15 cellular contexts compared by ENCODE assay signal in genomic region chr18:59515147-59515546, GRCh38.
"Had no signal": no experiment of that assay in that cellular context is flagged by ENCODE, and none has a peak within 500 bp of the region (broad histone marks: within the 10 kb centered on the region; RNA-seq: fewer than 3 reads in every experiment).

No MANE protein-coding gene starts in this region.

- DNase-seq: activated CD4-positive, alpha-beta memory T cell treated with anti-CD3 and anti-CD28 coated beads for 36 hours; activated CD8-positive, alpha-beta memory T cell treated with anti-CD3 and anti-CD28 coated beads, Interleukin-2, amount 10 ng/mL, durations not matched to agents 7 days and 5 days; activated naive CD4-positive, alpha-beta T cell treated with anti-CD3 and anti-CD28 coated beads, Interleukin-2, amount 10 ng/mL, durations not matched to agents 7 days and 5 days; activated T-cell treated with anti-CD3 and anti-CD28 coated beads, Interleukin-2, amount 50 U/mL, for 24 hours; caudate nucleus; colonic mucosa; foreskin keratinocyte; immature natural killer cell; naive thymus-derived CD4-positive, alpha-beta T cell; spleen; stimulated activated naive CD8-positive, alpha-beta T cell treated with anti-CD3 and anti-CD28 coated beads, Interleukin-15, amount 100 ng/mL, for 72 hours; testis had no signal

- H3K4me1 ChIP-seq: colonic mucosa, foreskin keratinocyte, spleen had no signal

- H3K27me3 ChIP-seq: colonic mucosa, esophagus muscularis mucosa, testis had no signal

- H3K36me3 ChIP-seq: colonic mucosa, esophagus muscularis mucosa, neutrophil, spleen had no signal

- H3K9me3 Mint-ChIP-seq: activated CD4-positive, alpha-beta memory T cell treated with anti-CD3 and anti-CD28 coated beads for 36 hours; activated naive CD4-positive, alpha-beta T cell treated with anti-CD3 and anti-CD28 coated beads, Interleukin-2, amount 10 ng/mL, durations not matched to agents 7 days and 5 days; activated T-cell treated with anti-CD3 and anti-CD28 coated beads, Interleukin-2, amount 50 U/mL, for 24 hours; stimulated activated naive CD8-positive, alpha-beta T cell treated with anti-CD3 and anti-CD28 coated beads, Interleukin-15, amount 100 ng/mL, for 72 hours had no signal

- H3K4me3 Mint-ChIP-seq: activated CD4-positive, alpha-beta memory T cell treated with anti-CD3 and anti-CD28 coated beads for 36 hours; activated CD8-positive, alpha-beta memory T cell treated with anti-CD3 and anti-CD28 coated beads, Interleukin-2, amount 10 ng/mL, durations not matched to agents 7 days and 5 days; activated naive CD4-positive, alpha-beta T cell treated with anti-CD3 and anti-CD28 coated beads, Interleukin-2, amount 10 ng/mL, durations not matched to agents 7 days and 5 days; activated T-cell treated with anti-CD3 and anti-CD28 coated beads, Interleukin-2, amount 50 U/mL, for 24 hours; immature natural killer cell; naive thymus-derived CD4-positive, alpha-beta T cell; stimulated activated naive CD8-positive, alpha-beta T cell treated with anti-CD3 and anti-CD28 coated beads, Interleukin-15, amount 100 ng/mL, for 72 hours had no signal

- H3K27ac ChIP-seq: colonic mucosa, esophagus muscularis mucosa, foreskin keratinocyte, neutrophil, SK-N-MC, spleen, testis had no signal

- H3K36me3 Mint-ChIP-seq: activated CD4-positive, alpha-beta memory T cell treated with anti-CD3 and anti-CD28 coated beads for 36 hours; activated CD8-positive, alpha-beta memory T cell treated with anti-CD3 and anti-CD28 coated beads, Interleukin-2, amount 10 ng/mL, durations not matched to agents 7 days and 5 days; activated naive CD4-positive, alpha-beta T cell treated with anti-CD3 and anti-CD28 coated beads, Interleukin-2, amount 10 ng/mL, durations not matched to agents 7 days and 5 days; immature natural killer cell had no signal

- H3K9me3 ChIP-seq: colonic mucosa, esophagus muscularis mucosa, neutrophil, testis had no signal

- H3K4me3 ChIP-seq: colonic mucosa, esophagus muscularis mucosa, SK-N-MC, spleen, testis had no signal

- H3K4me1 Mint-ChIP-seq: activated CD8-positive, alpha-beta memory T cell treated with anti-CD3 and anti-CD28 coated beads, Interleukin-2, amount 10 ng/mL, durations not matched to agents 7 days and 5 days; activated naive CD4-positive, alpha-beta T cell treated with anti-CD3 and anti-CD28 coated beads, Interleukin-2, amount 10 ng/mL, durations not matched to agents 7 days and 5 days; immature natural killer cell; naive thymus-derived CD4-positive, alpha-beta T cell; stimulated activated naive CD8-positive, alpha-beta T cell treated with anti-CD3 and anti-CD28 coated beads, Interleukin-15, amount 100 ng/mL, for 72 hours had no signal

- H3K27ac Mint-ChIP-seq: activated CD4-positive, alpha-beta memory T cell treated with anti-CD3 and anti-CD28 coated beads for 36 hours; activated CD8-positive, alpha-beta memory T cell treated with anti-CD3 and anti-CD28 coated beads, Interleukin-2, amount 10 ng/mL, durations not matched to agents 7 days and 5 days; activated naive CD4-positive, alpha-beta T cell treated with anti-CD3 and anti-CD28 coated beads, Interleukin-2, amount 10 ng/mL, durations not matched to agents 7 days and 5 days; activated T-cell treated with anti-CD3 and anti-CD28 coated beads, Interleukin-2, amount 50 U/mL, for 24 hours; immature natural killer cell; naive thymus-derived CD4-positive, alpha-beta T cell; stimulated activated naive CD8-positive, alpha-beta T cell treated with anti-CD3 and anti-CD28 coated beads, Interleukin-15, amount 100 ng/mL, for 72 hours had no signal
